In the genomic region with DNA sequence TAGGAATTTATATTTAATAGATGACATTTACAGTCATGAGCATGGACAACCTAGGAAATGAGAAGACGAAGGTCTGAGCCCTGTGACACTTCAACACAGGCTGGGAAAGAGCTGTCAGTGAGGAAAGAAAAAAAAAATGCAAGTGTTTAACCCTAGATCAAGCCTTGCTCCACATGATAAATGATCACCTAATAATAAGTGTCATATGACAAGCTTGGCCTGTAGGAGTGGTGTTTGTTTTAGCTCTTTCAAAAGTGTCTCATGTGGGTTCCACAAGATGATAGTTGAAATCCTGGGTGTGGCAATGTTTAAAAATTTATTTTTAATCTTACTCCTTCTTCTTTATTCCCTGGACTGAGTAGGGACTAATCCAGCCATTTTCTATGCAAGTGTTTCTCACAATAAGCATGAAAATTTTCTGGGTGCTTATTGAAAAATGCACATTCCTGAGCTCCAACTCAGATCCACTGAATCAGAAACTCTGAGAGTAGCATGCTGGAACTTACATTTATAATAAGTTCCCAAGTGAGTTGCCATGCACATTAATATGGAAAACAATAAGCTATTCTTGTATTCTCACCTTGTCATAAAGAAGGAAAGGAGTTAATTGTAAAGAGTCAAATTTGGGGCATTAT, we compare ENCODE assay signal across 18 cellular contexts.
DNase-seq lines count a peak whose midpoint lies in the region; ATAC-seq and TF ChIP-seq lines count a peak whose summit lies in the region.
"Had no signal": no experiment of that assay in that cellular context is flagged by ENCODE, and none has a peak within 500 bp of the region (broad histone marks: within the 10 kb centered on the region; RNA-seq: fewer than 3 reads in every experiment).

No MANE protein-coding gene starts in this region.

- H3K36me3 ChIP-seq in hepatocyte (replicated peaks; ENCODE audit: insufficient read depth, low read depth), result no peaks in the 10 kb centered on the region
- H3K36me3 ChIP-seq: left ventricle myocardium inferior, suprapubic skin had no signal

- TF ChIP-seq CTCF in AG04449 (IDR thresholded peaks at IDR 0.05; ENCODE audit: insufficient read depth, low read length, missing control alignments) (no peak), hepatocyte (IDR thresholded peaks at IDR 0.05; ENCODE audit: poor library complexity) (no peak)

- CTCF ChIA-PET in AG04449 (lab: Yijun Ruan, JAX), result interaction anchor here (0.6 kb wide), 1 partner anchor 34 kb away, joined by 3 read pairs; no protein-coding TSS in a partner anchor

- H3K27ac ChIP-seq in hepatocyte, result peak overlapping the region; percentile 15
- H3K27ac ChIP-seq: left ventricle myocardium inferior, suprapubic skin had no signal

- 0% methylated on average over 1 of the region's 1 CpG for WGBS in hepatocyte (ENCODE audit: low lambda C conversion rate, missing lambda C conversion rate)

- ATAC-seq in HG03045 (IDR thresholded peaks at IDR 0.05; ENCODE audit: unreplicated experiment), result no peak

- POLR2A ChIA-PET in AG04449 (lab: Yijun Ruan, JAX), result no interaction called here

- no peaks in the 10 kb centered on the region for H3K79me2 ChIP-seq in hepatocyte

- H3K4me3 ChIP-seq in AG04449 (ENCODE audit: low read depth, low read length) (no peak overlapping the region), hepatocyte (no peak overlapping the region)
- H3K4me3 ChIP-seq: left ventricle myocardium inferior, suprapubic skin had no signal

- no peaks in the 10 kb centered on the region for H3K9me3 ChIP-seq in hepatocyte (ENCODE audit: low read depth)
- H3K9me3 ChIP-seq: left ventricle myocardium inferior, suprapubic skin had no signal

- H3K9me2 ChIP-seq in hepatocyte (replicated peaks; ENCODE audit: insufficient read depth), result no peaks in the 10 kb centered on the region

- DNase-seq in AG04449 (ENCODE audit: low read depth, low spot score) (peak; percentile 0), LHCN-M2 (ENCODE audit: low read depth) (peak; percentile 25), dedifferentiated amniotic fluid mesenchymal stem cell (ENCODE audit: extremely low spot score) (peak; percentile 31), hepatocyte (ENCODE audit: low spot score) (no peak), occipital lobe (lab: John Stamatoyannopoulos, UW) (no peak), T-helper 1 cell (no peak), OCI-M1 (lab: John Stamatoyannopoulos, UW) (no peak)
- DNase-seq: activated CD4-positive, alpha-beta T cell treated with anti-CD3 and anti-CD28 coated beads, Interleukin-2, amount 50 U/mL, for 1 hour; CD4-positive, CD25-positive, alpha-beta regulatory T cell; DMS79 treated with DMSO at 0.1 percent for 48 hours; endodermal cell; left ventricle myocardium inferior; NCI-H1105; NCI-H2081 treated with DMSO at 0.1 percent for 48 hours; NCI-H524 treated with DMSO at 0.1 percent for 48 hours; SHP77 had no signal

- H3K4me1 ChIP-seq in hepatocyte (ENCODE audit: insufficient read depth), result no peaks in the 10 kb centered on the region
- H3K4me1 ChIP-seq: left ventricle myocardium inferior had no signal

- no peak overlapping the region for H2AFZ ChIP-seq in hepatocyte

- no peak overlapping the region for H3K4me2 ChIP-seq in hepatocyte

- no peaks in the 10 kb centered on the region for H3K27me3 ChIP-seq in hepatocyte
- H3K27me3 ChIP-seq: suprapubic skin had no signal

- no peaks in the 10 kb centered on the region for H4K20me1 ChIP-seq in hepatocyte (ENCODE audit: insufficient read depth, poor library complexity, severe bottlenecking)

Comparison
In these comparisons a context has a peak if more than half of its experiments do, and no peak if none do; other contexts are left out.
1. DNase-seq: peak in AG04449 (single experiment), LHCN-M2 (single experiment) and dedifferentiated amniotic fluid mesenchymal stem cell (single experiment); none in hepatocyte (single experiment), occipital lobe (single experiment), T-helper 1 cell (0 of 5) and OCI-M1 (single experiment).